10 cellular contexts compared by ENCODE assay signal in the genomic region with DNA sequence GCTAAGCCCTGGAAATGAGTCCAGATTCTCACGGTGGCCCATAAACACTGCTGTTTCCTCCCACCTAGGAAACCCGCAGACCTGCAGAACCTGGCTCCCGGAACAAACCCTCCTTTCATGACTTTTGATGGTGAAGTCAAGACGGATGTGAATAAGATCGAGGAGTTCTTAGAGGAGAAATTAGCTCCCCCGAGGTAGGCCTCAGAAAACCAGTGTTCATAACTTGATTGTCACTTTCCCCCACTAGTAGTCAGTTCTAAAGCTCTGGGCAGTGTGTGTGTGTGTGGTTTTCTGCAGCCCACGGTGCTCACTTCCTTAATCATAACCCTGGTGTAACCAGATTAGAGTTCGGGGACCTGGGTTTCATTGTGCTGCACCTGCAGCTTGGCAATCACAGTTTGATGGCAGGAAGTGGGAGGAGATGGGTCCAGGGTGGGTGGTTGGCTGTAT. TPM values are rescaled to one million over a fixed set of nuclear protein-coding genes. Genes with fewer than 3 reads are reported as not detected.
DNase-seq lines count a peak whose midpoint lies in the region; ATAC-seq and TF ChIP-seq lines count a peak whose summit lies in the region.
"Had no signal": no experiment of that assay in that cellular context is flagged by ENCODE, and none has a peak within 500 bp of the region (broad histone marks: within the 10 kb centered on the region; RNA-seq: fewer than 3 reads in every experiment).

No MANE protein-coding gene starts in this region.

- intact Hi-C loops in activated CD4-positive, alpha-beta T cell treated with anti-CD3 and anti-CD28 coated beads for 36 hours (cut with DNase I, micrococcal nuclease): loop anchor here (1.0 to 10.0 kb wide), 6 partner anchors 179 to 514 kb away; a partner anchor contains a TSS

- H3K4me1 ChIP-seq in hepatocyte (ENCODE audit: insufficient read depth): no peaks in the 10 kb centered on the region

- H3K36me3 ChIP-seq in hepatocyte (replicated peaks; ENCODE audit: insufficient read depth, low read depth): no peaks in the 10 kb centered on the region
- H3K36me3 ChIP-seq: thoracic aorta had no signal

- peaks cover 26% of the 10 kb centered on the region for H3K4me1 Mint-ChIP-seq in activated CD4-positive, alpha-beta T cell treated with anti-CD3 and anti-CD28 coated beads for 36 hours

- H2AFZ ChIP-seq in hepatocyte: no peak overlapping the region

- peak; percentile 94 for ATAC-seq in activated CD4-positive, alpha-beta T cell treated with anti-CD3 and anti-CD28 coated beads for 36 hours
- peak; percentile 92 for ATAC-seq in HG03159 (IDR thresholded peaks at IDR 0.05; ENCODE audit: unreplicated experiment)

- no peak for TF ChIP-seq CTCF in hepatocyte (IDR thresholded peaks at IDR 0.05; ENCODE audit: poor library complexity)

- no peaks in the 10 kb centered on the region for H3K27me3 ChIP-seq in hepatocyte

- no peaks in the 10 kb centered on the region for H3K9me2 ChIP-seq in hepatocyte (replicated peaks; ENCODE audit: insufficient read depth)

- H3K9me3 Mint-ChIP-seq in activated CD4-positive, alpha-beta T cell treated with anti-CD3 and anti-CD28 coated beads for 36 hours (ENCODE audit: low read depth): no peaks in the 10 kb centered on the region

- POLR2A ChIA-PET in activated CD4-positive, alpha-beta T cell treated with anti-CD3 and anti-CD28 coated beads for 36 hours (lab: Charles Lee): no interaction called here

- CTCF ChIA-PET in activated CD4-positive, alpha-beta T cell treated with anti-CD3 and anti-CD28 coated beads for 36 hours (lab: Charles Lee): interaction anchor here (0.6 to 5.0 kb wide), 9 partner anchors 8 to 1131 kb away, joined by 3 to 33 read pairs (median 3); no protein-coding TSS in a partner anchor

- H3K9me3 ChIP-seq in hepatocyte (ENCODE audit: low read depth): no peaks in the 10 kb centered on the region
- H3K9me3 ChIP-seq: thoracic aorta had no signal

- 93% methylated on average over 8 of the region's 8 CpGs for WGBS in hepatocyte (ENCODE audit: low lambda C conversion rate, missing lambda C conversion rate)

- H3K4me2 ChIP-seq in hepatocyte: no peak overlapping the region

- no peaks in the 10 kb centered on the region for H4K20me1 ChIP-seq in hepatocyte (ENCODE audit: insufficient read depth, poor library complexity, severe bottlenecking)

- DNase-seq in activated CD4-positive, alpha-beta T cell treated with anti-CD3 and anti-CD28 coated beads for 36 hours: peak; percentile 83
- DNase-seq in activated CD4-positive, alpha-beta T cell treated with anti-CD3 and anti-CD28 coated beads for 4 hours: no peak
- DNase-seq in activated CD8-positive, alpha-beta memory T cell treated with anti-CD3 and anti-CD28 coated beads, Interleukin-2, amount 50 U/mL, for 48 hours: peak; percentile 77
- DNase-seq in stimulated activated naive CD4-positive, alpha-beta T cell treated with Interleukin-2 at 50 U/mL for 16 hours (lab: John Stamatoyannopoulos, UW): peak; percentile 57
- no peak for DNase-seq in RKO (ENCODE audit: low spot score)
- DNase-seq in DMS79 treated with DMSO at 0.1 percent for 48 hours (lab: John Stamatoyannopoulos, UW): no peak
- no peak for DNase-seq in hepatocyte (ENCODE audit: low spot score)

- no peaks in the 10 kb centered on the region for H3K36me3 Mint-ChIP-seq in activated CD4-positive, alpha-beta T cell treated with anti-CD3 and anti-CD28 coated beads for 36 hours (ENCODE audit: low read depth)
- H3K36me3 Mint-ChIP-seq: brain had no signal

- H3K27ac ChIP-seq in hepatocyte: no peak overlapping the region
- H3K27ac ChIP-seq: thoracic aorta had no signal

- H3K4me3 Mint-ChIP-seq in activated CD4-positive, alpha-beta T cell treated with anti-CD3 and anti-CD28 coated beads for 36 hours: no peak overlapping the region
- H3K4me3 Mint-ChIP-seq: brain had no signal

- peaks cover 16% of the 10 kb centered on the region for H3K27me3 Mint-ChIP-seq in activated CD4-positive, alpha-beta T cell treated with anti-CD3 and anti-CD28 coated beads for 36 hours

- H3K4me3 ChIP-seq in hepatocyte: no peak overlapping the region
- H3K4me3 ChIP-seq: thoracic aorta had no signal

- peak overlapping the region; percentile 49 for H3K27ac Mint-ChIP-seq in activated CD4-positive, alpha-beta T cell treated with anti-CD3 and anti-CD28 coated beads for 36 hours
- H3K27ac Mint-ChIP-seq: brain had no signal

- no peaks in the 10 kb centered on the region for H3K79me2 ChIP-seq in hepatocyte

RNA-seq across cellular contexts. Expression of a gene that starts 39.1 kb away (rescaled TPM):
- under 1 TPM; 0.07 to 0.11 TPM for total RNA-seq in activated CD4-positive, alpha-beta T cell treated with anti-CD3 and anti-CD28 coated beads for 36 hours
- total RNA-seq in hepatocyte: 12.4 and 16.7 TPM in 2 replicates
- 7.2 and 9.9 TPM in 2 replicates for polyA plus RNA-seq in hepatocyte

Comparison
In these comparisons a context has a peak if more than half of its experiments do, and no peak if none do; other contexts are left out.
1. DNase-seq: peak in activated CD4-positive, alpha-beta T cell treated with anti-CD3 and anti-CD28 coated beads for 36 hours (single experiment), activated CD8-positive, alpha-beta memory T cell treated with anti-CD3 and anti-CD28 coated beads, Interleukin-2, amount 50 U/mL, for 48 hours (single experiment) and stimulated activated naive CD4-positive, alpha-beta T cell treated with Interleukin-2 at 50 U/mL for 16 hours (single experiment); none in activated CD4-positive, alpha-beta T cell treated with anti-CD3 and anti-CD28 coated beads for 4 hours (0 of 2), RKO (single experiment), DMS79 treated with DMSO at 0.1 percent for 48 hours (single experiment) and hepatocyte (single experiment).
2. RNA of a gene that starts 39.1 kb away (total RNA-seq): 12.4 to 16.7 TPM in hepatocyte; 0.07 to 0.11 TPM in activated CD4-positive, alpha-beta T cell treated with anti-CD3 and anti-CD28 coated beads for 36 hours; every median in the first group is over 10 times any median in the second.